ENCODE assay signal across 18 cellular contexts in the genomic region with DNA sequence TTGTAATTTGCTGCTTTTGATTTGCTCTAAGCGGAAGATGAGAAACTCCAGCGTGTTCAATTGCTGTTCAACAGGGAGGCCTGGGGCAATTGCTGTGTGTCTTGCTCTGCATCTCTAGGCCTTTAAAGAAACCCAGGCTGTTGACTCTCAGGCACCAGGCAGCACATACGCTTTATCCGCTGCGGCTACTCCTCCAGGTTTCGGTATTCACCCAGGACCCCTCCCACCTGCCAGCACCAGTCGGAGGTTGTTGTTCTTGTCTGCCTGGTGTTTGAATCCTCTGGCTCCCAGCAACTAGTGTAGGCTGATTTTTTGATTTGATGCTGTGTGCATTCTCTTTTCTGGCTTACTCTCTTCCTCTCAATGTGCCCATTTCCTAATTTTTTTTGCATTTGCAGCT.
A peak's percentile ranks its signal among the peaks of the same experiment; 100 is the strongest.
DNase-seq lines count a peak whose midpoint lies in the region; ATAC-seq, FAIRE-seq and TF ChIP-seq lines count a peak whose summit lies in the region.
"Had no signal": no experiment of that assay in that cellular context is flagged by ENCODE, and none has a peak within 500 bp of the region (broad histone marks: within the 10 kb centered on the region; RNA-seq: fewer than 3 reads in every experiment).

No MANE protein-coding gene starts in this region.

- no peak overlapping the region for H3K4me2 ChIP-seq in H1 (ENCODE audit: insufficient read depth in 1 of 2, low read depth in 2 of 2, low read length in 2 of 2)
- H3K4me2 ChIP-seq: KMS-11 had no signal

- no peak overlapping the region for H3K27ac ChIP-seq in H1 (ENCODE audit: low read depth, low read length)
- H3K27ac ChIP-seq: C4-2B, KMS-11 had no signal

- H3K9me3 ChIP-seq in H1 (ENCODE audit: insufficient read depth in 2 of 2, low read depth in 1 of 2, low read length in 1 of 2) (no peaks in the 10 kb centered on the region), T-helper 17 cell (ENCODE audit: control insufficient read depth, low read length, poor library complexity, severe bottlenecking) (no peaks in the 10 kb centered on the region)
- H3K9me3 ChIP-seq: Caco-2 had no signal

- H2BK20ac ChIP-seq in H1 (ENCODE audit: low read length) = no peak overlapping the region

- WGBS in H1 (ENCODE audit: extremely low coverage in 1 of 2, insufficient coverage in 1 of 2, insufficient read length in 1 of 2, insufficient replicate concordance in 2 of 2, low coverage in 1 of 2, low lambda C conversion rate in 2 of 2, missing lambda C conversion rate in 1 of 2), 2 experiments = 76% methylated on average over 7 of the region's 7 CpGs; no CpG with 5 or more reads in 1 of the 2 experiments

- no peaks in the 10 kb centered on the region for H3K4me1 Mint-ChIP-seq in activated CD8-positive, alpha-beta memory T cell treated with anti-CD3 and anti-CD28 coated beads, Interleukin-2, amount 10 ng/mL, durations not matched to agents 7 days and 5 days
- H3K4me1 Mint-ChIP-seq in T-helper 17 cell = no peaks in the 10 kb centered on the region

- H2BK12ac ChIP-seq in H1 (ENCODE audit: low read depth, low read length) = no peak overlapping the region

- H2AFZ ChIP-seq in H1 (ENCODE audit: low read length) = peak overlapping the region; percentile 88; the same call in 1 of the 2 replicates

- no peaks in the 10 kb centered on the region for H3K79me2 ChIP-seq in H1 (ENCODE audit: control insufficient read depth in 1 of 2, insufficient read depth in 2 of 2, low read length in 2 of 2)

- H3K36me3 Mint-ChIP-seq in activated CD8-positive, alpha-beta memory T cell treated with anti-CD3 and anti-CD28 coated beads, Interleukin-2, amount 10 ng/mL, durations not matched to agents 7 days and 5 days = no peaks in the 10 kb centered on the region
- H3K36me3 Mint-ChIP-seq in T-helper 17 cell (ENCODE audit: low read depth) = no peaks in the 10 kb centered on the region

- no peak overlapping the region for H4K8ac ChIP-seq in H1 (ENCODE audit: extremely low read depth, insufficient read depth, low read length)

- no peak overlapping the region for H3K23ac ChIP-seq in H1 (ENCODE audit: insufficient read length)

- H3K4me3 ChIP-seq in H7 (ENCODE audit: insufficient read depth, low read depth, low read length) = no peak overlapping the region
- no peak overlapping the region for H3K4me3 ChIP-seq in H1 (ENCODE audit: extremely low read depth in 1 of 4, insufficient read depth in 2 of 4, low read depth in 3 of 4, low read length in 4 of 4)

- FAIRE-seq in H1 (lab: Jason Lieb, UNC) = no peak
- FAIRE-seq: A204.1, D721Med, GM12892, GM18507 had no signal

- no peak overlapping the region for H3K56ac ChIP-seq in H1 (replicated peaks; ENCODE audit: insufficient read length, low read depth, low read length)

- no peak overlapping the region for H3K27ac Mint-ChIP-seq in activated CD8-positive, alpha-beta memory T cell treated with anti-CD3 and anti-CD28 coated beads, Interleukin-2, amount 10 ng/mL, durations not matched to agents 7 days and 5 days
- no peak overlapping the region for H3K27ac Mint-ChIP-seq in T-helper 17 cell
- H3K27ac Mint-ChIP-seq: CD4-positive, alpha-beta T cell had no signal

- no peak overlapping the region for H2BK120ac ChIP-seq in H1 (replicated peaks; ENCODE audit: low read depth, low read length)

- H3K4me1 ChIP-seq in H1 (replicated peaks in 1 of 4; ENCODE audit: control insufficient read depth in 3 of 4, insufficient read depth in 4 of 4, low read length in 3 of 4) = peaks cover 0 to 2% (median 0%) of the 10 kb centered on the region in 4 experiments; a peak in 1 of 7 replicates

- no peak overlapping the region for H3K4ac ChIP-seq in H1 (replicated peaks; ENCODE audit: insufficient read length, low read depth, low read length)

- no peak overlapping the region for H3K14ac ChIP-seq in H1 (ENCODE audit: insufficient read length)

- no peak overlapping the region for H3K9ac ChIP-seq in H1 (replicated peaks in 1 of 4; ENCODE audit: extremely low read depth in 1 of 4, low read depth in 3 of 4, low read length in 3 of 4)
- H3K9ac ChIP-seq: KMS-11 had no signal

- H3K4me3 Mint-ChIP-seq in activated CD8-positive, alpha-beta memory T cell treated with anti-CD3 and anti-CD28 coated beads, Interleukin-2, amount 10 ng/mL, durations not matched to agents 7 days and 5 days = no peak overlapping the region
- no peak overlapping the region for H3K4me3 Mint-ChIP-seq in T-helper 17 cell
- H3K4me3 Mint-ChIP-seq: CD4-positive, alpha-beta T cell had no signal

- CTCF ChIA-PET in H1 (lab: Charles Lee; ENCODE audit: partially characterized antibody) = interaction anchor here (1.4 kb wide), 1 partner anchor 10 kb away, joined by 3 read pairs; no protein-coding TSS in a partner anchor
- CTCF ChIA-PET in activated CD8-positive, alpha-beta memory T cell treated with anti-CD3 and anti-CD28 coated beads, Interleukin-2, amount 10 ng/mL, durations not matched to agents 7 days and 5 days (lab: Charles Lee) = no interaction called here

- H3K18ac ChIP-seq in H1 (ENCODE audit: extremely low read depth, low read length) = no peak overlapping the region

- H4K5ac ChIP-seq in H1 (ENCODE audit: insufficient read length, low read depth, low read length) = no peak overlapping the region

- no peak overlapping the region for H2BK5ac ChIP-seq in H1 (ENCODE audit: low read depth, low read length)

- H4K20me1 ChIP-seq in H1 (replicated peaks in 1 of 2; ENCODE audit: control insufficient read depth in 1 of 2, insufficient read depth in 2 of 2, low read length in 2 of 2) = no peaks in the 10 kb centered on the region

- H4K91ac ChIP-seq in H1 (replicated peaks; ENCODE audit: insufficient read length, low read length) = no peak overlapping the region

- H3K27me3 Mint-ChIP-seq in activated CD8-positive, alpha-beta memory T cell treated with anti-CD3 and anti-CD28 coated beads, Interleukin-2, amount 10 ng/mL, durations not matched to agents 7 days and 5 days = no peaks in the 10 kb centered on the region
- H3K27me3 Mint-ChIP-seq in T-helper 17 cell = no peaks in the 10 kb centered on the region

- TF ChIP-seq EP300 in H1 (IDR thresholded peaks at IDR 0.05; ENCODE audit: borderline replicate concordance in 1 of 2, low read depth in 2 of 2, low read length in 2 of 2) = no peak

- no peak for TF ChIP-seq CTCF in H1 (IDR thresholded peaks at IDR 0.05; ENCODE audit: control extremely low read depth in 1 of 3, insufficient read depth in 1 of 3, low read depth in 1 of 3, low read length in 3 of 3)

- H3K27me3 ChIP-seq in H7 (ENCODE audit: control insufficient read depth, insufficient read depth, low read length) = no peaks in the 10 kb centered on the region
- H3K27me3 ChIP-seq in H1 (replicated peaks in 1 of 4; ENCODE audit: control insufficient read depth in 3 of 4, extremely low read depth in 1 of 4, insufficient read depth in 3 of 4, low read length in 3 of 4) = no peaks in the 10 kb centered on the region

- POLR2A ChIA-PET in H1 (lab: Charles Lee; ENCODE audit: partially characterized antibody) = no interaction called here

- no peak overlapping the region for H2AK5ac ChIP-seq in H1 (ENCODE audit: low read depth, low read length)

- no peak for TF ChIP-seq POLR2A in H1 (IDR thresholded peaks at IDR 0.05; ENCODE audit: control extremely low read depth in 1 of 2, low read depth in 2 of 2, low read length in 2 of 2)

- H3K9me3 Mint-ChIP-seq in activated CD8-positive, alpha-beta memory T cell treated with anti-CD3 and anti-CD28 coated beads, Interleukin-2, amount 10 ng/mL, durations not matched to agents 7 days and 5 days (ENCODE audit: low read depth) = no peaks in the 10 kb centered on the region
- H3K9me3 Mint-ChIP-seq: CD4-positive, alpha-beta T cell had no signal

- no peaks in the 10 kb centered on the region for H3K79me1 ChIP-seq in H1 (ENCODE audit: low read depth, low read length)

- H3K36me3 ChIP-seq in H7 (replicated peaks; ENCODE audit: control insufficient read depth, insufficient read depth, low read length) (no peaks in the 10 kb centered on the region), H1 (ENCODE audit: control insufficient read depth in 2 of 4, insufficient read depth in 4 of 4, low read length in 3 of 4) (no peaks in the 10 kb centered on the region)

- no peak for ATAC-seq in activated CD8-positive, alpha-beta memory T cell treated with anti-CD3 and anti-CD28 coated beads, Interleukin-2, amount 10 ng/mL, durations not matched to agents 7 days and 5 days
- ATAC-seq in T-helper 17 cell = no peak

- DNase-seq in H7 (peak; percentile 27), H1 (ENCODE audit: low read depth in 1 of 2, low spot score in 2 of 2) (no peak), left kidney (ENCODE audit: low read depth, low spot score) (peak; percentile 24), T-helper 17 cell (no peak), NCI-H187 (lab: John Stamatoyannopoulos, UW) (no peak)
- no peak for DNase-seq in activated CD8-positive, alpha-beta memory T cell treated with anti-CD3 and anti-CD28 coated beads, Interleukin-2, amount 10 ng/mL, durations not matched to agents 7 days and 5 days
- DNase-seq: AML-193; Caco-2; CD4-positive, alpha-beta T cell; GDM1; GOT3; HCEC 1CT had no signal

- H2BK15ac ChIP-seq in H1 (ENCODE audit: low read length) = no peak overlapping the region

- no peaks in the 10 kb centered on the region for H3K23me2 ChIP-seq in H1 (ENCODE audit: low read depth, low read length)

- no peak for TF ChIP-seq RAD21 in H1 (IDR thresholded peaks at IDR 0.05 in 1 of 2, conservative IDR thresholded peaks at IDR 0.05 in 1 of 2; ENCODE audit: low read depth in 2 of 2, low read length in 2 of 2)

TF ChIP-seq in H1, 55 proteins besides CTCF, POLR2A, EP300 and RAD21 (continues in another document):
- TF ChIP-seq BACH1 (IDR thresholded peaks at IDR 0.05; ENCODE audit: low read length) = no peak
- no peak for TF ChIP-seq FOSL1 (IDR thresholded peaks at IDR 0.05; ENCODE audit: insufficient read depth, low read depth, low read length)
- TF ChIP-seq HDAC6 (IDR thresholded peaks at IDR 0.05; ENCODE audit: low read depth, low read length) = no peak
- no peak for TF ChIP-seq ASH2L (IDR thresholded peaks at IDR 0.05; ENCODE audit: low read length)
- no peak for TF ChIP-seq CTBP2 (IDR thresholded peaks at IDR 0.05; ENCODE audit: borderline replicate concordance, insufficient read depth, insufficient read length, low read length)
- no peak for TF ChIP-seq GTF2F1 (IDR thresholded peaks at IDR 0.05; ENCODE audit: borderline replicate concordance, low read depth, low read length)
- TF ChIP-seq GABPA (IDR thresholded peaks at IDR 0.05; ENCODE audit: borderline replicate concordance, insufficient read depth, low read length) = no peak
- TF ChIP-seq SIN3A (conservative IDR thresholded peaks at IDR 0.05 in 1 of 2, IDR thresholded peaks at IDR 0.05 in 1 of 2; ENCODE audit: low read depth in 1 of 2, low read length in 2 of 2) = no peak
- TF ChIP-seq, protein P1, sequence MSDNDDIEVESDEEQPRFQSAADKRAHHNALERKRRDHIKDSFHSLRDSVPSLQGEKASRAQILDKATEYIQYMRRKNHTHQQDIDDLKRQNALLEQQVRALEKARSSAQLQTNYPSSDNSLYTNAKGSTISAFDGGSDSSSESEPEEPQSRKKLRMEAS (IDR thresholded peaks at IDR 0.05) = no peak
- TF ChIP-seq CHD2 (IDR thresholded peaks at IDR 0.05; ENCODE audit: low read length) = no peak

Comparison
In these comparisons a context has a peak if more than half of its experiments do, and no peak if none do; other contexts are left out.
1. DNase-seq: peak in H7 (single experiment) and left kidney (single experiment); none in H1 (0 of 2), activated CD8-positive, alpha-beta memory T cell treated with anti-CD3 and anti-CD28 coated beads, Interleukin-2, amount 10 ng/mL, durations not matched to agents 7 days and 5 days (single experiment), T-helper 17 cell (0 of 3) and NCI-H187 (0 of 2).